ENCODE assay signal across 8 cellular contexts in genomic region chr2:39873586-39873985, GRCh38.
"Had no signal": no experiment of that assay in that cellular context is flagged by ENCODE, and none has a peak within 500 bp of the region (broad histone marks: within the 10 kb centered on the region; RNA-seq: fewer than 3 reads in every experiment).

No MANE protein-coding gene starts in this region.

- H3K27ac Mint-ChIP-seq: H9 had no signal

- FAIRE-seq: H54, HTR-8/SVneo had no signal

- H3K9me3 Mint-ChIP-seq: H9 had no signal

- H3K27ac ChIP-seq: KMS-11 had no signal

- H3K9ac ChIP-seq: KMS-11 had no signal

- H3K4me2 ChIP-seq: KMS-11 had no signal

- H3K4me1 Mint-ChIP-seq: H9 had no signal

- DNase-seq: GOT3, H9, HCEC 1CT, Karpas-422, KBM-7 had no signal

- H3K4me3 Mint-ChIP-seq: H9 had no signal
